Comparison of ENCODE assay signal across 21 cellular contexts in genomic region chr5:169142264-169142970, GRCh38.
A peak's percentile ranks its signal among the peaks of the same experiment; 100 is the strongest.
DNase-seq lines count a peak whose midpoint lies in the region; ATAC-seq and TF ChIP-seq lines count a peak whose summit lies in the region.
"Had no signal": no experiment of that assay in that cellular context is flagged by ENCODE, and none has a peak within 500 bp of the region (broad histone marks: within the 10 kb centered on the region; RNA-seq: fewer than 3 reads in every experiment).

No MANE protein-coding gene starts in this region.

- H3K9me2 ChIP-seq in OCI-LY7 (ENCODE audit: insufficient read depth, low read length): no peaks in the 10 kb centered on the region

- CTCF ChIA-PET in activated CD4-positive, alpha-beta memory T cell treated with anti-CD3 and anti-CD28 coated beads, Interleukin-2, amount 10 ng/mL, durations not matched to agents 7 days and 5 days (lab: Charles Lee): no interaction called here
- CTCF ChIA-PET in activated CD8-positive, alpha-beta T cell treated with anti-CD3 and anti-CD28 coated beads for 36 hours (lab: Charles Lee): no interaction called here
- CTCF ChIA-PET in OCI-LY7 (lab: Charles Lee; ENCODE audit: unreplicated experiment): no interaction called here

- no TSS peak for BruUV-seq in OCI-LY7 (replicated peaks; lab: Mats Ljungman, UMichigan)

- H3K4me3 ChIP-seq in body of pancreas: no peak overlapping the region
- no peak overlapping the region for H3K4me3 ChIP-seq in stomach
- H3K4me3 ChIP-seq in OCI-LY7 (ENCODE audit: low read depth, low read length, poor library complexity, severe bottlenecking): no peak overlapping the region
- H3K4me3 ChIP-seq: coronary artery, PC-9 had no signal

- H3K27ac ChIP-seq in body of pancreas (peak overlapping the region; percentile 23 to 46 (median 40)), stomach (peak overlapping the region; percentile 43 to 65 (median 60)), OCI-LY7 (ENCODE audit: low read depth, low read length, poor library complexity, severe bottlenecking) (no peak overlapping the region)
- H3K27ac ChIP-seq: PC-9 had no signal

- POLR2A ChIA-PET in activated CD4-positive, alpha-beta memory T cell treated with anti-CD3 and anti-CD28 coated beads, Interleukin-2, amount 10 ng/mL, durations not matched to agents 7 days and 5 days (lab: Charles Lee): no interaction called here
- POLR2A ChIA-PET in activated CD8-positive, alpha-beta T cell treated with anti-CD3 and anti-CD28 coated beads for 36 hours (lab: Charles Lee): no interaction called here
- POLR2A ChIA-PET in OCI-LY7 (lab: Charles Lee): no interaction called here

- TF ChIP-seq CTCF in body of pancreas (IDR thresholded peaks at IDR 0.05) (peak in 1 of 7 experiments; percentile 5), stomach (IDR thresholded peaks at IDR 0.05) (peak in 1 of 7 experiments; percentile 19), OCI-LY7 (conservative IDR thresholded peaks at IDR 0.05; ENCODE audit: low read length) (no peak)
- no peak for TF ChIP-seq CTCF in activated CD8-positive, alpha-beta T cell treated with anti-CD3 and anti-CD28 coated beads for 36 hours (IDR thresholded peaks at IDR 0.05)

- no peak overlapping the region for H2AFZ ChIP-seq in OCI-LY7 (ENCODE audit: low read length)
- H2AFZ ChIP-seq: PC-9 had no signal

- H3K4me1 ChIP-seq in body of pancreas: peaks cover 20% of the 10 kb centered on the region
- peaks cover 11 to 49% (median 39%) of the 10 kb centered on the region in 4 donors for H3K4me1 ChIP-seq in stomach
- H3K4me1 ChIP-seq in OCI-LY7 (ENCODE audit: insufficient read depth, low read length, poor library complexity, severe bottlenecking): no peaks in the 10 kb centered on the region

- no peak overlapping the region for H3K27ac Mint-ChIP-seq in activated CD4-positive, alpha-beta memory T cell treated with anti-CD3 and anti-CD28 coated beads, Interleukin-2, amount 10 ng/mL, durations not matched to agents 7 days and 5 days
- no peak overlapping the region for H3K27ac Mint-ChIP-seq in activated CD8-positive, alpha-beta T cell treated with anti-CD3 and anti-CD28 coated beads for 36 hours
- H3K27ac Mint-ChIP-seq: activated naive CD8-positive, alpha-beta T cell treated with anti-CD3 and anti-CD28 coated beads, Interleukin-2, amount 10 ng/mL, durations not matched to agents 7 days and 5 days; stimulated activated naive CD8-positive, alpha-beta T cell treated with anti-CD3 and anti-CD28 coated beads, Interleukin-15, amount 100 ng/mL, for 72 hours; T-cell had no signal

- H3K9me3 ChIP-seq in body of pancreas: no peaks in the 10 kb centered on the region
- H3K9me3 ChIP-seq in stomach: no peaks in the 10 kb centered on the region
- H3K9me3 ChIP-seq in OCI-LY7 (ENCODE audit: low read length): no peaks in the 10 kb centered on the region

- H3K36me3 ChIP-seq in body of pancreas (replicated peaks in 1 of 2; ENCODE audit: insufficient read depth in 1 of 2, low read depth in 2 of 2) (no peaks in the 10 kb centered on the region), stomach (no peaks in the 10 kb centered on the region), OCI-LY7 (ENCODE audit: insufficient read depth, low read length) (no peaks in the 10 kb centered on the region)

- H3K9me3 Mint-ChIP-seq in activated CD4-positive, alpha-beta memory T cell treated with anti-CD3 and anti-CD28 coated beads, Interleukin-2, amount 10 ng/mL, durations not matched to agents 7 days and 5 days: no peaks in the 10 kb centered on the region
- no peaks in the 10 kb centered on the region for H3K9me3 Mint-ChIP-seq in activated CD8-positive, alpha-beta T cell treated with anti-CD3 and anti-CD28 coated beads for 36 hours
- H3K9me3 Mint-ChIP-seq: activated naive CD8-positive, alpha-beta T cell treated with anti-CD3 and anti-CD28 coated beads, Interleukin-2, amount 10 ng/mL, durations not matched to agents 7 days and 5 days; T-cell had no signal

- DNase-seq in GM04504 (ENCODE audit: low read depth) (peak; percentile 46), body of pancreas (peak; percentile 54 to 75 (median 72)), left lobe of liver (ENCODE audit: low spot score) (peak; percentile 59), stomach (peak; percentile 94), OCI-LY7 (ENCODE audit: low spot score) (no peak)
- DNase-seq in activated CD4-positive, alpha-beta memory T cell treated with anti-CD3 and anti-CD28 coated beads, Interleukin-2, amount 10 ng/mL, durations not matched to agents 7 days and 5 days: no peak
- no peak for DNase-seq in activated CD8-positive, alpha-beta T cell treated with anti-CD3 and anti-CD28 coated beads for 36 hours
- DNase-seq: activated CD4-positive, CD25-positive, alpha-beta regulatory T cell treated with anti-CD3 and anti-CD28 coated beads, Interleukin-2, amount 50 U/mL, for 72 hours; activated naive CD8-positive, alpha-beta T cell treated with anti-CD3 and anti-CD28 coated beads, Interleukin-2, amount 10 ng/mL, durations not matched to agents 7 days and 5 days; AML-193; erythroblast; H7; KBM-7; NCI-H1436; NCI-H510A treated with DMSO at 0.1 percent for 48 hours; PC-9; small intestine; stimulated activated naive CD8-positive, alpha-beta T cell treated with anti-CD3 and anti-CD28 coated beads, Interleukin-15, amount 100 ng/mL, for 72 hours; T-cell had no signal

- TF ChIP-seq POLR2A in body of pancreas (IDR thresholded peaks at IDR 0.05) (no peak), stomach (IDR thresholded peaks at IDR 0.05) (no peak)

- intact Hi-C loops in body of pancreas (cut with DNase I) (no loop called here), stomach (cut with DNase I; ENCODE audit: low total_unique reads) (no loop called here), OCI-LY7 (cut with micrococcal nuclease; ENCODE audit: unreplicated experiment) (no loop called here)
- intact Hi-C loops in activated CD8-positive, alpha-beta T cell treated with anti-CD3 and anti-CD28 coated beads for 36 hours (cut with micrococcal nuclease): no loop called here

- H3K27me3 Mint-ChIP-seq in activated CD4-positive, alpha-beta memory T cell treated with anti-CD3 and anti-CD28 coated beads, Interleukin-2, amount 10 ng/mL, durations not matched to agents 7 days and 5 days: no peaks in the 10 kb centered on the region
- H3K27me3 Mint-ChIP-seq in activated CD8-positive, alpha-beta T cell treated with anti-CD3 and anti-CD28 coated beads for 36 hours: peaks cover 4% of the 10 kb centered on the region
- H3K27me3 Mint-ChIP-seq: stimulated activated naive CD8-positive, alpha-beta T cell treated with anti-CD3 and anti-CD28 coated beads, Interleukin-15, amount 100 ng/mL, for 72 hours had no signal

- no peak overlapping the region for H3K4me3 Mint-ChIP-seq in activated CD4-positive, alpha-beta memory T cell treated with anti-CD3 and anti-CD28 coated beads, Interleukin-2, amount 10 ng/mL, durations not matched to agents 7 days and 5 days
- no peak overlapping the region for H3K4me3 Mint-ChIP-seq in activated CD8-positive, alpha-beta T cell treated with anti-CD3 and anti-CD28 coated beads for 36 hours
- H3K4me3 Mint-ChIP-seq: activated naive CD8-positive, alpha-beta T cell treated with anti-CD3 and anti-CD28 coated beads, Interleukin-2, amount 10 ng/mL, durations not matched to agents 7 days and 5 days; stimulated activated naive CD8-positive, alpha-beta T cell treated with anti-CD3 and anti-CD28 coated beads, Interleukin-15, amount 100 ng/mL, for 72 hours; T-cell had no signal

- no peaks in the 10 kb centered on the region for H3K4me1 Mint-ChIP-seq in activated CD4-positive, alpha-beta memory T cell treated with anti-CD3 and anti-CD28 coated beads, Interleukin-2, amount 10 ng/mL, durations not matched to agents 7 days and 5 days
- H3K4me1 Mint-ChIP-seq in activated CD8-positive, alpha-beta T cell treated with anti-CD3 and anti-CD28 coated beads for 36 hours (ENCODE audit: low read depth): no peaks in the 10 kb centered on the region
- H3K4me1 Mint-ChIP-seq: activated naive CD8-positive, alpha-beta T cell treated with anti-CD3 and anti-CD28 coated beads, Interleukin-2, amount 10 ng/mL, durations not matched to agents 7 days and 5 days; stimulated activated naive CD8-positive, alpha-beta T cell treated with anti-CD3 and anti-CD28 coated beads, Interleukin-15, amount 100 ng/mL, for 72 hours; T-cell had no signal

- H3K27me3 ChIP-seq in body of pancreas: no peaks in the 10 kb centered on the region
- no peaks in the 10 kb centered on the region for H3K27me3 ChIP-seq in stomach

- H3K4me2 ChIP-seq in OCI-LY7 (ENCODE audit: low read length): no peak overlapping the region
- H3K4me2 ChIP-seq: PC-9 had no signal

- peak; percentile 73 for ATAC-seq in body of pancreas
- peak; percentile 67 for ATAC-seq in left lobe of liver
- no peak for ATAC-seq in activated CD8-positive, alpha-beta T cell treated with anti-CD3 and anti-CD28 coated beads for 36 hours
- no peak for ATAC-seq in HG02840 (IDR thresholded peaks at IDR 0.05; ENCODE audit: low FRiP score, unreplicated experiment)
- ATAC-seq: stimulated activated naive CD8-positive, alpha-beta T cell treated with anti-CD3 and anti-CD28 coated beads, Interleukin-15, amount 100 ng/mL, for 72 hours; T-cell had no signal

- WGBS in body of pancreas, 2 donors: 11 to 19% methylated on average over 3 of the region's 3 CpGs
- 21 to 44% (median 29%) methylated on average over 3 of the region's 3 CpGs for WGBS in stomach, 5 donors

- no peaks in the 10 kb centered on the region for H3K79me2 ChIP-seq in OCI-LY7 (ENCODE audit: insufficient read depth, low read depth, low read length)

- no peak for TF ChIP-seq EP300 in stomach (IDR thresholded peaks at IDR 0.05)

- H4K20me1 ChIP-seq in OCI-LY7 (ENCODE audit: insufficient read depth, low read length): no peaks in the 10 kb centered on the region

- no peaks in the 10 kb centered on the region for H3K36me3 Mint-ChIP-seq in activated CD4-positive, alpha-beta memory T cell treated with anti-CD3 and anti-CD28 coated beads, Interleukin-2, amount 10 ng/mL, durations not matched to agents 7 days and 5 days (ENCODE audit: low read depth)
- no peaks in the 10 kb centered on the region for H3K36me3 Mint-ChIP-seq in activated CD8-positive, alpha-beta T cell treated with anti-CD3 and anti-CD28 coated beads for 36 hours (ENCODE audit: low read depth)
- H3K36me3 Mint-ChIP-seq: activated naive CD8-positive, alpha-beta T cell treated with anti-CD3 and anti-CD28 coated beads, Interleukin-2, amount 10 ng/mL, durations not matched to agents 7 days and 5 days; T-cell had no signal

Comparison
In these comparisons a context has a peak if more than half of its experiments do, and no peak if none do; other contexts are left out.
1. DNase-seq: peak in GM04504 (single experiment), body of pancreas (4 of 4), left lobe of liver (single experiment) and stomach (single experiment); none in activated CD4-positive, alpha-beta memory T cell treated with anti-CD3 and anti-CD28 coated beads, Interleukin-2, amount 10 ng/mL, durations not matched to agents 7 days and 5 days (single experiment), activated CD8-positive, alpha-beta T cell treated with anti-CD3 and anti-CD28 coated beads for 36 hours (single experiment) and OCI-LY7 (single experiment).
2. ATAC-seq: peak in body of pancreas (single experiment) and left lobe of liver (single experiment); none in activated CD8-positive, alpha-beta T cell treated with anti-CD3 and anti-CD28 coated beads for 36 hours (single experiment) and HG02840 (single experiment).